In the genomic region with DNA sequence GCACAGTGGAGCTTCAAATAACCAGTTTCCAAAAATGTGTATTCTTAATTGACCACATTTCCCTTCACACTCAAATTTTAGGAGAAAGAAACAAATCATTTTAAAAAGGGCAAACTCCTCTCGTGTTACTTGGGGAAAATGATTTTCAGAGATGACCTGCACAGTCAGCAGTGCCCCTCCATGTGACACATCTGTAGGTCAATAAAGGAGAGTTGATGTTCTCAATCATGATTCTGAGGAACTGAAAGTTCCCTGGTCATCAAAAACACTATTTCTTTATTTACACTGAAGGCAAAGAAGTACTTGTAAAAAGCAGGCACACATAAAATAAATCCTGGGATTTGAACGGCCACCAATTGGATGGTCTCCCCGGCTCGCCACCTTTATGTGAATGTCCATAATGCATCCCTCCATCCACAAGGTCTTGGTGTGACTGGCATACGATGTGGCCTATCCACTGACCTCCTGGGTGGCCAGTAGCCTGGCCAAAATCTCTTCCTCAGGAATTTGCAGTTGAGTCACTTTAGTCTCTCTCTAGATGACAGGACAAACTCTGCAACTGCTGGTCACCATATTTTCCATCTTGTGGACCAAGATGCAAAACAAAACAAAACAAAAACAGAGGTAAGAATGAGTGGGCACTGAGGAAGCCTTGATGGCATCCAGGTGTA, we compare ENCODE assay signal across 9 cellular contexts. TPM values are rescaled to one million over a fixed set of nuclear protein-coding genes. Genes with fewer than 3 reads are reported as not detected.
DNase-seq lines count a peak whose midpoint lies in the region; ATAC-seq, FAIRE-seq and TF ChIP-seq lines count a peak whose summit lies in the region.
"Had no signal": no experiment of that assay in that cellular context is flagged by ENCODE, and none has a peak within 500 bp of the region (broad histone marks: within the 10 kb centered on the region; RNA-seq: fewer than 3 reads in every experiment).

No MANE protein-coding gene starts in this region.

- CTCF ChIA-PET in PC-9 (lab: Charles Lee) = interaction anchor here (0.6 to 1.0 kb wide), 3 partner anchors 126 to 1221 kb away, joined by 4 to 5 read pairs (median 4); no protein-coding TSS in a partner anchor

- no peak overlapping the region for H3K27ac Mint-ChIP-seq in stimulated activated naive B cell treated with anti-CD40 and anti-IgM and Interleukin-4, amounts not matched to agents 10 μg/mL and 1 μg/mL and 100 μg/mL, for 72 hours
- no peak overlapping the region for H3K27ac Mint-ChIP-seq in CD14-positive monocyte
- H3K27ac Mint-ChIP-seq: activated CD4-positive, alpha-beta memory T cell treated with anti-CD3 and anti-CD28 coated beads for 36 hours had no signal

- H3K36me3 ChIP-seq in PC-9 (ENCODE audit: low read depth) = no peaks in the 10 kb centered on the region

- H3K9me3 Mint-ChIP-seq in stimulated activated naive B cell treated with anti-CD40 and anti-IgM and Interleukin-4, amounts not matched to agents 10 μg/mL and 1 μg/mL and 100 μg/mL, for 72 hours = no peaks in the 10 kb centered on the region
- H3K9me3 Mint-ChIP-seq in CD14-positive monocyte = no peaks in the 10 kb centered on the region
- H3K9me3 Mint-ChIP-seq: activated CD4-positive, alpha-beta memory T cell treated with anti-CD3 and anti-CD28 coated beads for 36 hours had no signal

- BruUV-seq in PC-9 (replicated peaks; lab: Mats Ljungman, UMichigan) = no TSS peak

- FAIRE-seq in H54 (lab: Jason Lieb, UNC) = peak; percentile 15

- H3K4me2 ChIP-seq in PC-9 = no peak overlapping the region

- no peaks in the 10 kb centered on the region for H3K79me2 ChIP-seq in PC-9 (ENCODE audit: low read depth)

- H2AFZ ChIP-seq in PC-9 = no peak overlapping the region

- no peaks in the 10 kb centered on the region for H3K36me3 Mint-ChIP-seq in stimulated activated naive B cell treated with anti-CD40 and anti-IgM and Interleukin-4, amounts not matched to agents 10 μg/mL and 1 μg/mL and 100 μg/mL, for 72 hours
- no peaks in the 10 kb centered on the region for H3K36me3 Mint-ChIP-seq in CD14-positive monocyte
- H3K36me3 Mint-ChIP-seq: activated CD4-positive, alpha-beta memory T cell treated with anti-CD3 and anti-CD28 coated beads for 36 hours had no signal

- H3K27me3 Mint-ChIP-seq in stimulated activated naive B cell treated with anti-CD40 and anti-IgM and Interleukin-4, amounts not matched to agents 10 μg/mL and 1 μg/mL and 100 μg/mL, for 72 hours = no peaks in the 10 kb centered on the region
- peaks cover 0 to 4% (median 0%) of the 10 kb centered on the region in 3 donors for H3K27me3 Mint-ChIP-seq in CD14-positive monocyte (ENCODE audit: low read depth in 3 of 3)
- H3K27me3 Mint-ChIP-seq: activated CD4-positive, alpha-beta memory T cell treated with anti-CD3 and anti-CD28 coated beads for 36 hours had no signal

- no peaks in the 10 kb centered on the region for H4K20me1 ChIP-seq in PC-9 (ENCODE audit: insufficient read depth)

- intact Hi-C loops in CD14-positive monocyte (cut with micrococcal nuclease) = loop anchor here (5.0 to 10.0 kb wide), 2 partner anchors 145 to 148 kb away; no protein-coding TSS in a partner anchor
- intact Hi-C loops in PC-9 (cut with micrococcal nuclease; ENCODE audit: unreplicated experiment) = loop anchor here (2.0 to 10.0 kb wide), 6 partner anchors 328 to 2000 kb away; a partner anchor contains a TSS
- intact Hi-C loops in posterior vena cava (cut with DNase I) = loop anchor here in 1 of 2 donors (10.0 kb wide), 2 partner anchors 148 to 468 kb away; no protein-coding TSS in a partner anchor

- peak; percentile 41 to 59 for ATAC-seq in stimulated activated naive B cell treated with anti-CD40 and anti-IgM and Interleukin-4, amounts not matched to agents 10 μg/mL and 1 μg/mL and 100 μg/mL, for 72 hours (replicated peaks)

- TF ChIP-seq POLR2A in H54 (IDR thresholded peaks at IDR 0.05; ENCODE audit: low read depth, low read length) = no peak

- DNase-seq in H54 (ENCODE audit: insufficient read length, low spot score) = no peak
- DNase-seq in astrocyte of the spinal cord (ENCODE audit: low read depth, low spot score) = peak; percentile 22
- DNase-seq in kidney tubule cell (ENCODE audit: low spot score) = peak; percentile 23
- DNase-seq in stimulated activated naive B cell treated with anti-CD40 and anti-IgM and Interleukin-4, amounts not matched to agents 10 μg/mL and 1 μg/mL and 100 μg/mL, for 72 hours = no peak
- DNase-seq in CD14-positive monocyte (ENCODE audit: low spot score) = no peak
- DNase-seq in PC-9 = no peak
- no peak for DNase-seq in NCI-H1105 (lab: John Stamatoyannopoulos, UW)
- no peak for DNase-seq in posterior vena cava (ENCODE audit: low spot score)

- no peaks in the 10 kb centered on the region; the same call in 1 of the 2 replicates for H3F3A ChIP-seq in PC-9 (ENCODE audit: insufficient read depth, low read depth)

- H3K4me1 ChIP-seq in PC-9 (replicated peaks; ENCODE audit: insufficient read depth) = peaks cover 5% of the 10 kb centered on the region; the same call in 1 of the 2 replicates

- in situ Hi-C loops in astrocyte of the spinal cord (cut with HindIII; ENCODE audit: low sequenced_read_pairs) = no loop called here

- H3K27me3 ChIP-seq in PC-9 (ENCODE audit: insufficient read depth, low read depth) = no peaks in the 10 kb centered on the region

- TF ChIP-seq CTCF in astrocyte of the spinal cord (IDR thresholded peaks at IDR 0.05; ENCODE audit: low read depth, low read length) (no peak), CD14-positive monocyte (IDR thresholded peaks at IDR 0.05) (no peak), PC-9 (conservative IDR thresholded peaks at IDR 0.05) (no peak)

- POLR2A ChIA-PET in PC-9 (lab: Charles Lee; ENCODE audit: unreplicated experiment) = no interaction called here

- peaks cover 2 to 8% of the 10 kb centered on the region in 2 donors for H3K4me1 Mint-ChIP-seq in stimulated activated naive B cell treated with anti-CD40 and anti-IgM and Interleukin-4, amounts not matched to agents 10 μg/mL and 1 μg/mL and 100 μg/mL, for 72 hours
- H3K4me1 Mint-ChIP-seq in CD14-positive monocyte = peaks cover 4% of the 10 kb centered on the region

- no peaks in the 10 kb centered on the region for H3K9me2 ChIP-seq in PC-9 (ENCODE audit: insufficient read depth)

- H3K4me3 ChIP-seq in astrocyte of the spinal cord (ENCODE audit: low read depth, low read length) (no peak overlapping the region), PC-9 (no peak overlapping the region)

- H3K4me3 Mint-ChIP-seq in stimulated activated naive B cell treated with anti-CD40 and anti-IgM and Interleukin-4, amounts not matched to agents 10 μg/mL and 1 μg/mL and 100 μg/mL, for 72 hours = no peak overlapping the region
- no peak overlapping the region for H3K4me3 Mint-ChIP-seq in CD14-positive monocyte
- H3K4me3 Mint-ChIP-seq: activated CD4-positive, alpha-beta memory T cell treated with anti-CD3 and anti-CD28 coated beads for 36 hours had no signal

- no peaks in the 10 kb centered on the region for H3K9me3 ChIP-seq in PC-9 (ENCODE audit: insufficient read depth, low read depth)

- H3K27ac ChIP-seq in PC-9 = no peak overlapping the region

RNA-seq across cellular contexts. Expression of a gene that starts 39.0 kb away (rescaled TPM):
- under 1 TPM; 0.08 to 0.09 TPM for polyA plus RNA-seq in CD14-positive monocyte
- total RNA-seq in PC-9 (2021) (94.4 and 137 TPM in 2 replicates), posterior vena cava (1 to 10 TPM; 1.1 to 1.3 TPM)

Comparison
In these comparisons a context has a peak if more than half of its experiments do, and no peak if none do; other contexts are left out.
1. DNase-seq: peak in astrocyte of the spinal cord (single experiment) and kidney tubule cell (single experiment); none in H54 (single experiment), stimulated activated naive B cell treated with anti-CD40 and anti-IgM and Interleukin-4, amounts not matched to agents 10 μg/mL and 1 μg/mL and 100 μg/mL, for 72 hours (single experiment), CD14-positive monocyte (single experiment), PC-9 (0 of 2), NCI-H1105 (single experiment) and posterior vena cava (single experiment).
2. RNA of a gene that starts 39.0 kb away (total RNA-seq): 94.4 to 137 TPM in PC-9; 1.1 to 1.3 TPM in posterior vena cava; every median in the first group is over 10 times any median in the second.